In the genomic region with DNA sequence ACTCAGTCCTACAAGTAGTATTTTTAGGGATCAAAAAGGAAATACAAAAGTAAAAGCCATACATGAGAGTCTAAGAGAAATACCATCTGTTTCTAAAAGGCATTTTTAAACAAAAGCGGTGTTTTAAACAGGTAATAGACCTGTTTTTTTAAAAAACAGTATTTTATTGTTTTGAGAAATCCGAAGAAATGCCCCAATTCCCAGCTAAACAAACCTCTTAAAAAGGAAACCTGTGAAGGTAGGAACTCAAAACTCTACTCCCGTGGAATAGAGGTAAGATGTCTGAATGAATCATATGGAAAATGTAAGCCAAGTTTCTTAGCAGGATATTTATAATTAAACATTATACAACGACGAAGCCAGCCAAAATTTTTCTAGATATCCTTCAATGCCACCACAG, we compare ENCODE assay signal across 26 cellular contexts. TPM values are rescaled to one million over a fixed set of nuclear protein-coding genes. Genes with fewer than 3 reads are reported as not detected.
DNase-seq lines count a peak whose midpoint lies in the region; ATAC-seq and TF ChIP-seq lines count a peak whose summit lies in the region.
"Had no signal": no experiment of that assay in that cellular context is flagged by ENCODE, and none has a peak within 500 bp of the region (broad histone marks: within the 10 kb centered on the region; RNA-seq: fewer than 3 reads in every experiment).

No MANE protein-coding gene starts in this region.

- H3K27ac Mint-ChIP-seq in natural killer cell (peak overlapping the region in 1 of 2 donors; percentile 18), activated B cell treated with CpG ODN at 0.5 μM for 24 hours (no peak overlapping the region), type B pancreatic cell (no peak overlapping the region)
- no peak overlapping the region for H3K27ac Mint-ChIP-seq in natural killer cell treated with Interleukin-12 subunit alpha and Interleukin-12 subunit beta and Interleukin-15 and Interleukin-18, amount 100 ng/mL, for 72 hours
- H3K27ac Mint-ChIP-seq in activated naive CD4-positive, alpha-beta T cell treated with anti-CD3 and anti-CD28 coated beads, Interleukin-2, amount 10 ng/mL, durations not matched to agents 7 days and 5 days, result no peak overlapping the region
- H3K27ac Mint-ChIP-seq: activated CD4-positive, alpha-beta memory T cell treated with anti-CD3 and anti-CD28 coated beads, Interleukin-2, amount 10 ng/mL, durations not matched to agents 7 days and 5 days had no signal

- WGBS in hepatocyte (ENCODE audit: low lambda C conversion rate, missing lambda C conversion rate), result 93% methylated on average over 5 of the region's 5 CpGs

- peak overlapping the region; percentile 78 for H3K4me2 ChIP-seq in hepatocyte

- no peaks in the 10 kb centered on the region for H3K9me3 Mint-ChIP-seq in natural killer cell
- no peaks in the 10 kb centered on the region for H3K9me3 Mint-ChIP-seq in natural killer cell treated with Interleukin-12 subunit alpha and Interleukin-12 subunit beta and Interleukin-15 and Interleukin-18, amount 100 ng/mL, for 72 hours
- no peaks in the 10 kb centered on the region for H3K9me3 Mint-ChIP-seq in activated B cell treated with CpG ODN at 0.5 μM for 24 hours
- no peaks in the 10 kb centered on the region for H3K9me3 Mint-ChIP-seq in type B pancreatic cell
- H3K9me3 Mint-ChIP-seq in activated naive CD4-positive, alpha-beta T cell treated with anti-CD3 and anti-CD28 coated beads, Interleukin-2, amount 10 ng/mL, durations not matched to agents 7 days and 5 days, result no peaks in the 10 kb centered on the region
- H3K9me3 Mint-ChIP-seq: activated CD4-positive, alpha-beta memory T cell treated with anti-CD3 and anti-CD28 coated beads, Interleukin-2, amount 10 ng/mL, durations not matched to agents 7 days and 5 days; activated T-helper 1 cell treated with anti-CD3 and anti-CD28 coated beads, Interleukin-12 subunit alpha, Interleukin-12 subunit beta, Interleukin-2, Interleukin-4 antibody, amounts not matched to agents 30 ng/mL and 10 ng/mL and 1 ng/mL, durations not matched to agents 14 hours and 24 hours and 36 hours had no signal

- H3K36me3 ChIP-seq in hepatocyte (replicated peaks; ENCODE audit: insufficient read depth, low read depth), result no peaks in the 10 kb centered on the region
- no peaks in the 10 kb centered on the region for H3K36me3 ChIP-seq in MG63
- H3K36me3 ChIP-seq: neutrophil, upper lobe of left lung had no signal

- no peak for TF ChIP-seq CTCF in natural killer cell (IDR thresholded peaks at IDR 0.05)
- no peak for TF ChIP-seq CTCF in activated B cell treated with CpG ODN at 0.5 μM for 24 hours (IDR thresholded peaks at IDR 0.05)
- no peak for TF ChIP-seq CTCF in hepatocyte (IDR thresholded peaks at IDR 0.05; ENCODE audit: poor library complexity)
- TF ChIP-seq CTCF in type B pancreatic cell (conservative IDR thresholded peaks at IDR 0.05), result no peak

- H4K20me1 ChIP-seq in hepatocyte (ENCODE audit: insufficient read depth, poor library complexity, severe bottlenecking), result peaks cover 12% of the 10 kb centered on the region

- no peak overlapping the region for H2AFZ ChIP-seq in hepatocyte

- ATAC-seq in natural killer cell (no peak), activated B cell treated with CpG ODN at 0.5 μM for 24 hours (ENCODE audit: low read depth) (no peak), HG03521 (IDR thresholded peaks at IDR 0.05; ENCODE audit: unreplicated experiment) (no peak)
- no peak for ATAC-seq in natural killer cell treated with Interleukin-12 subunit alpha and Interleukin-12 subunit beta and Interleukin-15 and Interleukin-18, amount 100 ng/mL, for 72 hours
- ATAC-seq: psoas muscle had no signal

- no peak overlapping the region for H3K27ac ChIP-seq in hepatocyte
- H3K27ac ChIP-seq: neutrophil, psoas muscle had no signal

- H3K4me3 Mint-ChIP-seq in natural killer cell (peak overlapping the region; percentile 90), activated B cell treated with CpG ODN at 0.5 μM for 24 hours (peak overlapping the region; percentile 87), type B pancreatic cell (peak overlapping the region; percentile 90)
- no peak overlapping the region for H3K4me3 Mint-ChIP-seq in natural killer cell treated with Interleukin-12 subunit alpha and Interleukin-12 subunit beta and Interleukin-15 and Interleukin-18, amount 100 ng/mL, for 72 hours
- H3K4me3 Mint-ChIP-seq in activated naive CD4-positive, alpha-beta T cell treated with anti-CD3 and anti-CD28 coated beads, Interleukin-2, amount 10 ng/mL, durations not matched to agents 7 days and 5 days, result no peak overlapping the region

- H3K4me1 Mint-ChIP-seq in natural killer cell, result peaks cover 10 to 12% of the 10 kb centered on the region in 2 donors
- peaks cover 9% of the 10 kb centered on the region in 2 donors for H3K4me1 Mint-ChIP-seq in natural killer cell treated with Interleukin-12 subunit alpha and Interleukin-12 subunit beta and Interleukin-15 and Interleukin-18, amount 100 ng/mL, for 72 hours (ENCODE audit: low read depth in 2 of 2)
- H3K4me1 Mint-ChIP-seq in activated B cell treated with CpG ODN at 0.5 μM for 24 hours, result peaks cover 12% of the 10 kb centered on the region
- peaks cover 8% of the 10 kb centered on the region for H3K4me1 Mint-ChIP-seq in type B pancreatic cell (ENCODE audit: unreplicated experiment)
- H3K4me1 Mint-ChIP-seq in activated naive CD4-positive, alpha-beta T cell treated with anti-CD3 and anti-CD28 coated beads, Interleukin-2, amount 10 ng/mL, durations not matched to agents 7 days and 5 days, result peaks cover 16% of the 10 kb centered on the region

- POLR2A ChIA-PET in activated B cell treated with CpG ODN at 0.5 μM for 24 hours (lab: Charles Lee), result no interaction called here

- no peaks in the 10 kb centered on the region for H3K27me3 ChIP-seq in hepatocyte
- H3K27me3 ChIP-seq in MG63, result no peaks in the 10 kb centered on the region
- H3K27me3 ChIP-seq: upper lobe of left lung had no signal

- peaks cover 60% of the 10 kb centered on the region for H3K79me2 ChIP-seq in hepatocyte

- H3K9me3 ChIP-seq in hepatocyte (ENCODE audit: low read depth) (no peaks in the 10 kb centered on the region), MG63 (no peaks in the 10 kb centered on the region)
- H3K9me3 ChIP-seq: neutrophil, psoas muscle, upper lobe of left lung had no signal

- peaks cover 7% of the 10 kb centered on the region for H3K4me1 ChIP-seq in hepatocyte (ENCODE audit: insufficient read depth)

- H3K36me3 Mint-ChIP-seq in natural killer cell (no peaks in the 10 kb centered on the region), activated B cell treated with CpG ODN at 0.5 μM for 24 hours (ENCODE audit: low read depth) (peaks cover 6% of the 10 kb centered on the region), type B pancreatic cell (no peaks in the 10 kb centered on the region)
- no peaks in the 10 kb centered on the region for H3K36me3 Mint-ChIP-seq in natural killer cell treated with Interleukin-12 subunit alpha and Interleukin-12 subunit beta and Interleukin-15 and Interleukin-18, amount 100 ng/mL, for 72 hours
- H3K36me3 Mint-ChIP-seq in activated naive CD4-positive, alpha-beta T cell treated with anti-CD3 and anti-CD28 coated beads, Interleukin-2, amount 10 ng/mL, durations not matched to agents 7 days and 5 days, result no peaks in the 10 kb centered on the region

- DNase-seq in natural killer cell (no peak), activated B cell treated with CpG ODN at 0.5 μM for 24 hours (no peak), hepatocyte (ENCODE audit: low spot score) (no peak), type B pancreatic cell (ENCODE audit: extremely low spot score, unreplicated experiment) (no peak), MG63 (no peak)
- DNase-seq in natural killer cell treated with Interleukin-12 subunit alpha and Interleukin-12 subunit beta and Interleukin-15 and Interleukin-18, amount 100 ng/mL, for 72 hours (ENCODE audit: low spot score), result no peak
- no peak for DNase-seq in activated naive CD4-positive, alpha-beta T cell treated with anti-CD3 and anti-CD28 coated beads, Interleukin-2, amount 10 ng/mL, durations not matched to agents 7 days and 5 days
- DNase-seq: activated CD4-positive, alpha-beta memory T cell treated with anti-CD3 and anti-CD28 coated beads, Interleukin-2, amount 10 ng/mL, durations not matched to agents 7 days and 5 days; activated CD8-positive, alpha-beta memory T cell treated with anti-CD3 and anti-CD28 coated beads, Interleukin-2, amount 50 U/mL, for 4 hours; activated naive CD4-positive, alpha-beta T cell treated with anti-CD3 and anti-CD28 coated beads, Interleukin-2, amount 50 U/mL, for 16 hours; DMS 273 treated with DMSO at 0.1 percent for 48 hours; effector CD8-positive, alpha-beta T cell; KBM-7; mesenchymal stem cell; MM.1S; NCI-H2029; NCI-H510A treated with DMSO at 0.1 percent for 48 hours; psoas muscle; Right ventricle myocardium superior; stimulated activated CD4-positive, alpha-beta T cell treated with anti-CD3 and anti-CD28 coated beads, Interleukin-15, amount 100 ng/mL, for 24 hours; stimulated activated CD4-positive, alpha-beta T cell treated with anti-CD3 and anti-CD28 coated beads, Interleukin-4, amount 100 ng/mL, for 4 hours; substantia nigra; upper lobe of left lung had no signal

- intact Hi-C loops in natural killer cell (cut with micrococcal nuclease) (no loop called here), activated B cell treated with CpG ODN at 0.5 μM for 24 hours (cut with micrococcal nuclease) (loop anchor here (5.0 to 10.0 kb wide), 2 partner anchors 38 to 281 kb away; a partner anchor contains a TSS)

- H3K27me3 Mint-ChIP-seq in natural killer cell (ENCODE audit: low read depth in 2 of 2), result no peaks in the 10 kb centered on the region
- no peaks in the 10 kb centered on the region for H3K27me3 Mint-ChIP-seq in natural killer cell treated with Interleukin-12 subunit alpha and Interleukin-12 subunit beta and Interleukin-15 and Interleukin-18, amount 100 ng/mL, for 72 hours
- no peaks in the 10 kb centered on the region for H3K27me3 Mint-ChIP-seq in activated B cell treated with CpG ODN at 0.5 μM for 24 hours
- H3K27me3 Mint-ChIP-seq in type B pancreatic cell, result peaks cover 23% of the 10 kb centered on the region
- H3K27me3 Mint-ChIP-seq in activated naive CD4-positive, alpha-beta T cell treated with anti-CD3 and anti-CD28 coated beads, Interleukin-2, amount 10 ng/mL, durations not matched to agents 7 days and 5 days, result peaks cover 31% of the 10 kb centered on the region

- CTCF ChIA-PET in activated B cell treated with CpG ODN at 0.5 μM for 24 hours (lab: Charles Lee), result no interaction called here
- CTCF ChIA-PET in activated naive CD4-positive, alpha-beta T cell treated with anti-CD3 and anti-CD28 coated beads, Interleukin-2, amount 10 ng/mL, durations not matched to agents 7 days and 5 days (lab: Charles Lee), result no interaction called here

- H3K9me2 ChIP-seq in hepatocyte (replicated peaks; ENCODE audit: insufficient read depth), result no peaks in the 10 kb centered on the region

- no peak overlapping the region for H3K4me3 ChIP-seq in hepatocyte
- H3K4me3 ChIP-seq in MG63, result no peak overlapping the region

RNA-seq across cellular contexts. Expression of a gene that starts 2.0 kb away (rescaled TPM):
- total RNA-seq in natural killer cell, result 10 to 100 TPM; 26.5 to 35.5 (median 31.7) TPM
- 10 to 100 TPM; 14.4 to 25.7 TPM for total RNA-seq in natural killer cell treated with Interleukin-12 subunit alpha and Interleukin-12 subunit beta and Interleukin-15 and Interleukin-18, amount 100 ng/mL, for 72 hours
- 16.2 and 18.8 TPM in 2 replicates for total RNA-seq in activated B cell treated with CpG ODN at 0.5 μM for 24 hours
- total RNA-seq in hepatocyte, result 8.1 and 9.4 TPM in 2 replicates
- 20.2 and 20.3 TPM in 2 replicates for polyA plus RNA-seq in hepatocyte
- total RNA-seq in type B pancreatic cell (ENCODE audit: low replicate concordance), result 20.4 and 42.0 TPM in 2 replicates
- total RNA-seq in MG63 (2014; rRNA removed; shearing (Covaris generic); ENCODE audit: low replicate concordance), result 2.4 and 5.6 TPM in 2 replicates

Comparison
In these comparisons a context has a peak if more than half of its experiments do, and no peak if none do; other contexts are left out.
1. H3K4me3 Mint-ChIP-seq: peak in natural killer cell (single experiment), activated B cell treated with CpG ODN at 0.5 μM for 24 hours (single experiment) and type B pancreatic cell (single experiment); none in natural killer cell treated with Interleukin-12 subunit alpha and Interleukin-12 subunit beta and Interleukin-15 and Interleukin-18, amount 100 ng/mL, for 72 hours (single experiment) and activated naive CD4-positive, alpha-beta T cell treated with anti-CD3 and anti-CD28 coated beads, Interleukin-2, amount 10 ng/mL, durations not matched to agents 7 days and 5 days (single experiment).